14 cellular contexts compared by ENCODE assay signal in the genomic region with DNA sequence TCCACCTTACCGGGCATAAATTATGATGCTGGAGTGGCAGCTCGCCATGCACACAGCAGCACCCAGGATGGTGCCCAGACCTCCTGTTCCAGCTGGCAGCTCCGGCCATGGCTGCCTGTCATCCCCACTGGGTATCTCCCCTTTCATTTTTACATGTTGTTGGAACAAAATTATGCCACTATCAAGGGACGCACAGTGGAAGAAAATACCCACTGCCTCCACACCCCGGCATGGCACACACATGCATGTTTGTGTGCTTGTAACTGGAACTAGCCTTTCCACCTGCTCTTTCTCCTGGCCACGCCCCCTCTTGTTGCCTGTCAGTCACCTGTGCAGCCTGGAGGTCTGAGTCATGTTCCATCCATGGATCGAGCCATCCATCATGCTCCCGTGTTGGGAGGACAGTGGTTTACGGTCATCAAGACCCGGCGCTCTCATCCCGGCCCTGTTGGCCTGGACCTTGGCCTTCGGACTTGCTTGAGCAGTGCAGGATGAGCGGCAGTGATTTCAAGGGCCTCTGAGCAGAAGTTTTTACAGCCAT.
DNase-seq lines count a peak whose midpoint lies in the region; ATAC-seq and TF ChIP-seq lines count a peak whose summit lies in the region.
"Had no signal": no experiment of that assay in that cellular context is flagged by ENCODE, and none has a peak within 500 bp of the region (broad histone marks: within the 10 kb centered on the region; RNA-seq: fewer than 3 reads in every experiment).

No MANE protein-coding gene starts in this region.

- ATAC-seq in Right ventricle myocardium superior (ENCODE audit: poor library complexity) (no peak), WTC11 (no peak), aorta (ENCODE audit: low FRiP score) (no peak), GM21737 (IDR thresholded peaks at IDR 0.05; ENCODE audit: unreplicated experiment) (no peak)

- DNase-seq in Right ventricle myocardium superior (peak; percentile 6), left ventricle myocardium inferior (no peak), WTC11 (ENCODE audit: low spot score) (peak; percentile 11), mucosa of gallbladder (ENCODE audit: low spot score) (peak; percentile 6), aorta (peak; percentile 39 to 40), KBM-7 (no peak)
- DNase-seq: activated CD4-positive, alpha-beta T cell treated with anti-CD3 and anti-CD28 coated beads, Interleukin-2, amount 10 ng/mL, durations not matched to agents 24 days and 14 days; activated gamma-delta T cell; BE2C; DMS 273 treated with DMSO at 0.1 percent for 48 hours; mesendoderm had no signal

- no peak overlapping the region for H3K27ac Mint-ChIP-seq in WTC11
- H3K27ac Mint-ChIP-seq: activated CD4-positive, alpha-beta T cell treated with anti-CD3 and anti-CD28 coated beads, Interleukin-2, amount 10 ng/mL, durations not matched to agents 24 days and 14 days had no signal

- POLR2A ChIA-PET in WTC11 (lab: Charles Lee), result no interaction called here

- H3K4me3 Mint-ChIP-seq in WTC11, result no peak overlapping the region
- H3K4me3 Mint-ChIP-seq: activated CD4-positive, alpha-beta T cell treated with anti-CD3 and anti-CD28 coated beads, Interleukin-2, amount 10 ng/mL, durations not matched to agents 24 days and 14 days had no signal

- H3K27me3 ChIP-seq in left ventricle myocardium inferior (ENCODE audit: low read depth), result peaks cover 54% of the 10 kb centered on the region
- H3K27me3 ChIP-seq in aorta (ENCODE audit: control insufficient read depth in 1 of 2, insufficient read depth in 2 of 2, low read length in 1 of 2), result no peaks in the 10 kb centered on the region
- H3K27me3 ChIP-seq: BE2C had no signal

- in situ Hi-C loops in KBM-7 (cut with MboI; ENCODE audit: low pct_unique_long_range_greater_than_20kb, low sequenced_read_pairs), result no loop called here

- H3K9me3 ChIP-seq in left ventricle myocardium inferior (replicated peaks) (no peaks in the 10 kb centered on the region), aorta (ENCODE audit: control insufficient read depth, low read length) (peaks cover 2% of the 10 kb centered on the region)
- H3K9me3 ChIP-seq: BE2C, thoracic aorta had no signal

- WGBS in aorta, 2 donors, result 87 to 92% methylated on average over 14 of the region's 14 CpGs

- H3K36me3 Mint-ChIP-seq in WTC11, result no peaks in the 10 kb centered on the region

- no peaks in the 10 kb centered on the region for H3K4me1 Mint-ChIP-seq in WTC11
- H3K4me1 Mint-ChIP-seq: activated CD4-positive, alpha-beta T cell treated with anti-CD3 and anti-CD28 coated beads, Interleukin-2, amount 10 ng/mL, durations not matched to agents 24 days and 14 days had no signal

- H3K36me3 ChIP-seq in left ventricle myocardium inferior, result no peaks in the 10 kb centered on the region
- H3K36me3 ChIP-seq in aorta (ENCODE audit: control insufficient read depth in 1 of 2, insufficient read depth in 2 of 2, low read length in 1 of 2), result no peaks in the 10 kb centered on the region
- H3K36me3 ChIP-seq: BE2C, thoracic aorta had no signal

- no peaks in the 10 kb centered on the region for H3K4me1 ChIP-seq in left ventricle myocardium inferior
- no peaks in the 10 kb centered on the region for H3K4me1 ChIP-seq in aorta (ENCODE audit: control insufficient read depth in 1 of 2, insufficient read depth in 2 of 2, low read length in 2 of 2)
- H3K4me1 ChIP-seq: BE2C had no signal

- CTCF ChIA-PET in WTC11 (lab: Charles Lee), result no interaction called here

- H3K9me3 Mint-ChIP-seq in WTC11, result no peaks in the 10 kb centered on the region
- H3K9me3 Mint-ChIP-seq: activated CD4-positive, alpha-beta T cell treated with anti-CD3 and anti-CD28 coated beads, Interleukin-2, amount 10 ng/mL, durations not matched to agents 24 days and 14 days had no signal

- H3K27ac ChIP-seq in left ventricle myocardium inferior (replicated peaks) (no peak overlapping the region), aorta (ENCODE audit: low read depth in 1 of 2, low read length in 2 of 2) (no peak overlapping the region)
- H3K27ac ChIP-seq: RWPE1, thoracic aorta had no signal

- no peak for TF ChIP-seq CTCF in left ventricle myocardium inferior (IDR thresholded peaks at IDR 0.05; ENCODE audit: borderline replicate concordance)
- no peak for TF ChIP-seq CTCF in WTC11 (IDR thresholded peaks at IDR 0.05)

- intact Hi-C loops in Right ventricle myocardium superior (cut with DNase I) (no loop called here), left ventricle myocardium inferior (cut with micrococcal nuclease) (no loop called here), aorta (cut with DNase I) (no loop called here)

- no peak overlapping the region for H3K4me3 ChIP-seq in left ventricle myocardium inferior
- H3K4me3 ChIP-seq in aorta (ENCODE audit: low read length in 2 of 2), result no peak overlapping the region
- H3K4me3 ChIP-seq: thoracic aorta had no signal

- no peaks in the 10 kb centered on the region; the same call in 1 of the 2 replicates for H3K27me3 Mint-ChIP-seq in WTC11 (ENCODE audit: low read depth)
- H3K27me3 Mint-ChIP-seq: activated CD4-positive, alpha-beta T cell treated with anti-CD3 and anti-CD28 coated beads, Interleukin-2, amount 10 ng/mL, durations not matched to agents 24 days and 14 days had no signal

TF ChIP-seq in WTC11, 78 proteins besides CTCF, POLR2A, EP300 and RAD21:
- TF ChIP-seq SMAD4 (CRISPR knock-in tag; IDR thresholded peaks at IDR 0.05), result no peak
- no peak for TF ChIP-seq IRF2 (CRISPR knock-in tag; IDR thresholded peaks at IDR 0.05; ENCODE audit: borderline replicate concordance, low read depth)
- no peak for TF ChIP-seq NFYB (CRISPR knock-in tag; conservative IDR thresholded peaks at IDR 0.05; ENCODE audit: low read depth)
- no peak for TF ChIP-seq TP53 (CRISPR knock-in tag; IDR thresholded peaks at IDR 0.05)
- no peak for TF ChIP-seq ETV6 (CRISPR knock-in tag; IDR thresholded peaks at IDR 0.05)

Comparison
In these comparisons a context has a peak if more than half of its experiments do, and no peak if none do; other contexts are left out.
1. DNase-seq: peak in Right ventricle myocardium superior (single experiment), WTC11 (single experiment), mucosa of gallbladder (single experiment) and aorta (2 of 2); none in left ventricle myocardium inferior (single experiment) and KBM-7 (single experiment).